ENCODE assay signal across 1 cellular context in the genomic region with DNA sequence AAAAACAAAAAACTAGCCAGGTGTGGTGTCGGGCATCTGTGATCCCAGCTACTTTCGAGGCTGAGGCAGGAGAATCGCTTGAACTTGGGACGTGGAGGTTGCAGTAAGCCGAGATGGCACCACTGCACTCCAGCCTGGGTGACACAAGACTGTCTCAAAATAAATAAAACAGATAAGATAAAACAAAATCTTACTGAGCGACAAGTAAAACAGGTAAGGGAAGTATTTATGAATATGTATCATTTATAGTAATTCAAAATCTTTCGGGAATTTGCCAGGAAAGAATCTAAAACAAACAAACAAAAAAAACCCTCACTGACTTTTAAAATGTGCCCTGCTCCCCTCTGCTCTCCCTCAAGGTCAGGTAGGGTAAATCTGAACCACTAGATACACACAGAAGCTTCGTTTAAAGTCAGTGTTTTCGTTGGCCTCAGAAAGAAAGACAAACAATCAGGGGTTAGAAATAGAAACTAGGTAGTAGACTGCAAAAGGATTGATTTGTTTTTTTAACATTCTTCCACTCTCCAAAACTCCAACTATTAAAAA.
TF ChIP-seq lines count a peak whose summit lies in the region.

No MANE protein-coding gene starts in this region.

TF ChIP-seq in endothelial cell of umbilical vein, 7 proteins besides CTCF, POLR2A, EP300 and RAD21:
- TF ChIP-seq FOS (IDR thresholded peaks at IDR 0.05; ENCODE audit: borderline replicate concordance, insufficient read depth, low read length) (no peak), JUN (IDR thresholded peaks at IDR 0.05; ENCODE audit: borderline replicate concordance, insufficient read depth, insufficient read length, low read depth) (no peak), MAX (IDR thresholded peaks at IDR 0.05; ENCODE audit: insufficient read depth, insufficient read length) (no peak), POLR2AphosphoS5 (IDR thresholded peaks at IDR 0.05; ENCODE audit: insufficient read depth, low read depth, low read length) (no peak), EZH2 (IDR thresholded peaks at IDR 0.05; ENCODE audit: borderline replicate concordance, low read depth, low read length, severe bottlenecking) (no peak), MYC (IDR thresholded peaks at IDR 0.05; ENCODE audit: low read depth, low read length) (no peak), GATA2 (IDR thresholded peaks at IDR 0.05; ENCODE audit: insufficient read depth, insufficient read length, low read depth, low read length) (no peak)
